ENCODE assay signal across 8 cellular contexts in genomic region chr9:131739192-131739961, GRCh38. TPM values are rescaled to one million over a fixed set of nuclear protein-coding genes. Genes with fewer than 3 reads are reported as not detected.
A peak's percentile ranks its signal among the peaks of the same experiment; 100 is the strongest.
DNase-seq lines count a peak whose midpoint lies in the region; ATAC-seq and TF ChIP-seq lines count a peak whose summit lies in the region.

No MANE protein-coding gene starts in this region.

- no CpG with 5 or more reads among the region's 96 CpGs for WGBS in neuronal stem cell (ENCODE audit: extremely low coverage in 2 of 2, insufficient read length in 2 of 2, insufficient replicate concordance in 1 of 2), 2 donors

- H4K91ac ChIP-seq in neuronal stem cell (ENCODE audit: low read depth, low read length, poor library complexity): no peak overlapping the region

- no peak overlapping the region for H3K4ac ChIP-seq in neuronal stem cell (ENCODE audit: low read length)

- H3K4me1 Mint-ChIP-seq in CD4-positive, alpha-beta memory T cell: peaks cover 47 to 64% (median 56%) of the 10 kb centered on the region in 4 donors

- ATAC-seq in GM21423 (IDR thresholded peaks at IDR 0.05; ENCODE audit: unreplicated experiment) (peak; percentile 21), foreskin keratinocyte (peak; percentile 43), HG03095 (IDR thresholded peaks at IDR 0.05; ENCODE audit: unreplicated experiment) (no peak)

- peak overlapping the region; percentile 31 to 67 for H3K4me3 ChIP-seq in CD4-positive, alpha-beta memory T cell (ENCODE audit: low read length in 2 of 2)
- H3K4me3 ChIP-seq in MM.1S (ENCODE audit: low read length) (peak overlapping the region; percentile 91), neuronal stem cell (ENCODE audit: low read length in 2 of 2) (peak overlapping the region; percentile 60 to 87)

- TF ChIP-seq CTCF in MM.1S (IDR thresholded peaks at IDR 0.05; ENCODE audit: low read length) (no peak), foreskin keratinocyte (conservative IDR thresholded peaks at IDR 0.05) (no peak)

- no peak overlapping the region for H2BK120ac ChIP-seq in neuronal stem cell (ENCODE audit: low read depth, low read length)

- no peaks in the 10 kb centered on the region for H3K9me2 ChIP-seq in MM.1S (replicated peaks; ENCODE audit: insufficient read depth, low read length)

- peak in 4 of 5 donors; percentile 40 to 59 (median 44) for DNase-seq in CD4-positive, alpha-beta memory T cell
- peak; percentile 41 for DNase-seq in MM.1S
- DNase-seq in activated T-helper 9 cell treated with anti-CD3 and anti-CD28 coated beads, Interleukin-2, amount 50 U/mL, for 16 hours (ENCODE audit: low read depth): peak; percentile 34
- DNase-seq in foreskin keratinocyte: no peak
- DNase-seq in neuronal stem cell (ENCODE audit: low spot score): peak; percentile 14
- DNase-seq in NCI-H128 (lab: John Stamatoyannopoulos, UW; ENCODE audit: unreplicated experiment): no peak

- H4K20me1 ChIP-seq in MM.1S (ENCODE audit: insufficient read depth, low read length): no peaks in the 10 kb centered on the region

- no peak overlapping the region for H3K23ac ChIP-seq in neuronal stem cell (ENCODE audit: low read depth, low read length, poor library complexity)

- no peaks in the 10 kb centered on the region for H3K27me3 Mint-ChIP-seq in CD4-positive, alpha-beta memory T cell

- peaks cover 11% of the 10 kb centered on the region for H3F3A ChIP-seq in MM.1S (ENCODE audit: insufficient read depth, low read length)

- H3K4me2 ChIP-seq in MM.1S (ENCODE audit: low read depth, low read length) (peak overlapping the region; percentile 60), neuronal stem cell (ENCODE audit: insufficient read depth, low read length, poor library complexity, severe bottlenecking) (peak overlapping the region; percentile 72)

- H3K79me2 ChIP-seq in MM.1S (ENCODE audit: low read length): peaks cover 52% of the 10 kb centered on the region

- no peaks in the 10 kb centered on the region for H3K79me1 ChIP-seq in neuronal stem cell (ENCODE audit: low read depth, low read length)

- H3K36me3 Mint-ChIP-seq in CD4-positive, alpha-beta memory T cell: peaks cover 7 to 35% of the 10 kb centered on the region in 2 donors

- peak overlapping the region; percentile 89 for H3K18ac ChIP-seq in neuronal stem cell (ENCODE audit: low read length)

- H2AK5ac ChIP-seq in neuronal stem cell (ENCODE audit: low read depth, low read length): peak overlapping the region; percentile 81

- peak overlapping the region; percentile 92 to 98 (median 94) for H3K4me3 Mint-ChIP-seq in CD4-positive, alpha-beta memory T cell

- H3K27ac ChIP-seq in CD4-positive, alpha-beta memory T cell (ENCODE audit: low read depth, low read length): peak overlapping the region; percentile 72
- H3K27ac ChIP-seq in MM.1S (ENCODE audit: low read length) (peak overlapping the region; percentile 64), foreskin keratinocyte (peak overlapping the region; percentile 77), neuronal stem cell (replicated peaks; ENCODE audit: low read length) (no peak overlapping the region)

- H3K9ac ChIP-seq in MM.1S (ENCODE audit: low read length) (peak overlapping the region; percentile 85), neuronal stem cell (ENCODE audit: low read depth, low read length, poor library complexity) (peak overlapping the region; percentile 72)

- POLR2A ChIA-PET in CD4-positive, alpha-beta memory T cell (lab: Charles Lee; ENCODE audit: partially characterized antibody): interaction anchor here (0.7 to 19.6 kb wide), 19 partner anchors 9 to 366 kb away, joined by 3 to 692 read pairs (median 6); partner anchors contain the start of gene POMT1

- no peaks in the 10 kb centered on the region for H3K36me3 ChIP-seq in CD4-positive, alpha-beta memory T cell (ENCODE audit: insufficient read depth, low read length)
- H3K36me3 ChIP-seq in MM.1S (replicated peaks; ENCODE audit: insufficient read depth, low read length) (no peaks in the 10 kb centered on the region), neuronal stem cell (replicated peaks in 1 of 2; ENCODE audit: control insufficient read depth in 2 of 2, insufficient read depth in 2 of 2, low read length in 2 of 2) (peaks cover 0 to 18% of the 10 kb centered on the region in 2 donors)

- peaks cover 0 to 2% (median 0%) of the 10 kb centered on the region in 8 donors for H3K9me3 Mint-ChIP-seq in CD4-positive, alpha-beta memory T cell

- intact Hi-C loops in CD4-positive, alpha-beta memory T cell (cut with micrococcal nuclease): loop anchor here (10.0 kb wide), 1 partner anchor 485 kb away; no protein-coding TSS in a partner anchor

- H2BK15ac ChIP-seq in neuronal stem cell (ENCODE audit: low read length): no peak overlapping the region

- no peak overlapping the region for H4K8ac ChIP-seq in neuronal stem cell (ENCODE audit: low read depth, low read length)

- H3K27me3 ChIP-seq in CD4-positive, alpha-beta memory T cell (ENCODE audit: insufficient read depth, low read length): no peaks in the 10 kb centered on the region
- H3K27me3 ChIP-seq in MM.1S (replicated peaks; ENCODE audit: insufficient read depth, low read length) (no peaks in the 10 kb centered on the region), foreskin keratinocyte (no peaks in the 10 kb centered on the region), neuronal stem cell (ENCODE audit: control insufficient read depth in 3 of 3, insufficient read depth in 3 of 3, low read depth in 1 of 3, low read length in 3 of 3) (no peaks in the 10 kb centered on the region)

- no peaks in the 10 kb centered on the region for H3K9me3 ChIP-seq in CD4-positive, alpha-beta memory T cell (ENCODE audit: control insufficient read depth in 1 of 2, low read length in 2 of 2)
- H3K9me3 ChIP-seq in MM.1S (replicated peaks; ENCODE audit: insufficient read depth, low read length) (no peaks in the 10 kb centered on the region), neuronal stem cell (replicated peaks in 1 of 2; ENCODE audit: control insufficient read depth in 2 of 2, insufficient read depth in 1 of 2, low read depth in 1 of 2, low read length in 2 of 2) (peaks cover 3 to 6% of the 10 kb centered on the region in 2 donors)

- H2BK5ac ChIP-seq in neuronal stem cell (ENCODE audit: low read length): no peak overlapping the region

- H3K4me1 ChIP-seq in CD4-positive, alpha-beta memory T cell (ENCODE audit: insufficient read depth, low read length): peaks cover 68% of the 10 kb centered on the region
- H3K4me1 ChIP-seq in MM.1S (ENCODE audit: low read length) (peaks cover 30% of the 10 kb centered on the region), foreskin keratinocyte (peaks cover 10% of the 10 kb centered on the region), neuronal stem cell (ENCODE audit: control insufficient read depth in 2 of 2, insufficient read depth in 1 of 2, low read depth in 1 of 2, low read length in 2 of 2) (peaks cover 5 to 6% of the 10 kb centered on the region in 2 donors)

- H2AFZ ChIP-seq in MM.1S (ENCODE audit: low read length): no peak overlapping the region
- peak overlapping the region; percentile 87 for H2AFZ ChIP-seq in neuronal stem cell (ENCODE audit: low read length)

- CTCF ChIA-PET in CD4-positive, alpha-beta memory T cell (lab: Charles Lee; ENCODE audit: partially characterized antibody): interaction anchor here (0.8 to 13.4 kb wide), 27 partner anchors 9 to 334 kb away, joined by 3 to 186 read pairs (median 8); no protein-coding TSS in a partner anchor

- H2BK12ac ChIP-seq in neuronal stem cell (ENCODE audit: low read length): no peak overlapping the region

- H3K14ac ChIP-seq in neuronal stem cell (ENCODE audit: low read length): no peak overlapping the region

- H3K27ac Mint-ChIP-seq in CD4-positive, alpha-beta memory T cell: peak overlapping the region; percentile 89 to 98 (median 95)

RNA-seq across cellular contexts. Expression of gene RAPGEF1, which starts 0.5 kb away (rescaled TPM):
- 100 to 1,000 TPM; 129 to 149 TPM for total RNA-seq in CD4-positive, alpha-beta memory T cell
- 10 to 100 TPM in 1 of 2 donors, 1 to 10 TPM in 1; 1.5 to 23.0 TPM for polyA plus RNA-seq in CD4-positive, alpha-beta memory T cell
- total RNA-seq in foreskin keratinocyte: 31.1 and 34.8 TPM in 2 replicates
- polyA plus RNA-seq in foreskin keratinocyte: 10.7 and 12.9 TPM in 2 replicates
- 34.5 TPM for polyA plus RNA-seq in neuronal stem cell (2013, experiment 1 of 2)
- 33.7 TPM for polyA plus RNA-seq in neuronal stem cell (2013, experiment 2 of 2)

Comparison
In these comparisons a context has a peak if more than half of its experiments do, and no peak if none do; other contexts are left out.
1. DNase-seq: peak in CD4-positive, alpha-beta memory T cell (4 of 5), MM.1S (single experiment), activated T-helper 9 cell treated with anti-CD3 and anti-CD28 coated beads, Interleukin-2, amount 50 U/mL, for 16 hours (single experiment) and neuronal stem cell (single experiment); none in foreskin keratinocyte (0 of 2) and NCI-H128 (single experiment).
2. Peak in every context shown above with its lines, with median percentiles within 50 percentile points of each other: H3K4me3 ChIP-seq.